Comparison of ENCODE assay signal across 8 cellular contexts in genomic region chr9:137129456-137130175, GRCh38. TPM values are rescaled to one million over a fixed set of nuclear protein-coding genes. Genes with fewer than 3 reads are reported as not detected.
A peak's percentile ranks its signal among the peaks of the same experiment; 100 is the strongest.
DNase-seq lines count a peak whose midpoint lies in the region; TF ChIP-seq lines count a peak whose summit lies in the region.

No MANE protein-coding gene starts in this region.

- TF ChIP-seq CTCF in Loucy (conservative IDR thresholded peaks at IDR 0.05; ENCODE audit: low read length) (no peak), foreskin fibroblast (IDR thresholded peaks at IDR 0.05; ENCODE audit: low read depth, low read length) (no peak), neural cell (IDR thresholded peaks at IDR 0.05; ENCODE audit: poor library complexity, severe bottlenecking) (peak; percentile 33)

- H3K27ac Mint-ChIP-seq in stimulated activated naive CD8-positive, alpha-beta T cell treated with anti-CD3 and anti-CD28 coated beads, Interleukin-15, Interleukin-2, amounts not matched to agents 100 ng/mL and 50 ng/mL, for 24 hours, result peak overlapping the region; percentile 72

- TF ChIP-seq POLR2A in Raji (IDR thresholded peaks at IDR 0.05; ENCODE audit: insufficient read depth, low read depth, low read length), result peak; percentile 98

- H3K36me3 Mint-ChIP-seq in stimulated activated naive CD8-positive, alpha-beta T cell treated with anti-CD3 and anti-CD28 coated beads, Interleukin-15, Interleukin-2, amounts not matched to agents 100 ng/mL and 50 ng/mL, for 24 hours (ENCODE audit: low read depth), result peaks cover 8% of the 10 kb centered on the region

- peak overlapping the region; percentile 90 for H3K4me3 Mint-ChIP-seq in stimulated activated naive CD8-positive, alpha-beta T cell treated with anti-CD3 and anti-CD28 coated beads, Interleukin-15, Interleukin-2, amounts not matched to agents 100 ng/mL and 50 ng/mL, for 24 hours

- no peaks in the 10 kb centered on the region for H3K9me3 ChIP-seq in Loucy (ENCODE audit: insufficient read depth, low read depth, low read length)
- no peaks in the 10 kb centered on the region for H3K9me3 ChIP-seq in neural cell (ENCODE audit: low read length)

- H3K9me2 ChIP-seq in Loucy (replicated peaks; ENCODE audit: low read depth, low read length), result no peaks in the 10 kb centered on the region
- H3K9me2 ChIP-seq in neural cell (ENCODE audit: insufficient read depth, low read length), result no peaks in the 10 kb centered on the region

- H3K27me3 ChIP-seq in Loucy (ENCODE audit: insufficient read depth, low read length, poor library complexity, severe bottlenecking) (no peaks in the 10 kb centered on the region), neural cell (ENCODE audit: insufficient read depth, low read depth, low read length) (peaks cover 4% of the 10 kb centered on the region)

- peaks cover 8% of the 10 kb centered on the region for H3K27me3 Mint-ChIP-seq in stimulated activated naive CD8-positive, alpha-beta T cell treated with anti-CD3 and anti-CD28 coated beads, Interleukin-15, Interleukin-2, amounts not matched to agents 100 ng/mL and 50 ng/mL, for 24 hours

- peak; percentile 27 for TF ChIP-seq EP300 in neural cell (conservative IDR thresholded peaks at IDR 0.05; ENCODE audit: poor library complexity, severe bottlenecking)

- TF ChIP-seq RAD21 in neural cell (conservative IDR thresholded peaks at IDR 0.05), result no peak

- no peaks in the 10 kb centered on the region for H3K9me3 Mint-ChIP-seq in stimulated activated naive CD8-positive, alpha-beta T cell treated with anti-CD3 and anti-CD28 coated beads, Interleukin-15, Interleukin-2, amounts not matched to agents 100 ng/mL and 50 ng/mL, for 24 hours

- H3K79me2 ChIP-seq in Loucy (ENCODE audit: insufficient read depth, low read length) (peaks cover 28% of the 10 kb centered on the region), neural cell (replicated peaks; ENCODE audit: insufficient read depth, low read length) (peaks cover 19% of the 10 kb centered on the region)

- H3K36me3 ChIP-seq in Loucy (ENCODE audit: insufficient read depth, low read length) (no peaks in the 10 kb centered on the region), neural cell (ENCODE audit: insufficient read depth, low read length) (no peaks in the 10 kb centered on the region)

- H3K27ac ChIP-seq in neural cell (ENCODE audit: low read length), result peak overlapping the region; percentile 85

- H3F3A ChIP-seq in Loucy (ENCODE audit: low read depth), result peaks cover 11% of the 10 kb centered on the region
- H3F3A ChIP-seq in neural cell (ENCODE audit: insufficient read depth, low read length, poor library complexity, severe bottlenecking), result no peaks in the 10 kb centered on the region

- peaks cover 26% of the 10 kb centered on the region for H3K4me1 ChIP-seq in Loucy (ENCODE audit: insufficient read depth, low read length, poor library complexity, severe bottlenecking)

- H3K4me2 ChIP-seq in Loucy (ENCODE audit: low read depth, low read length, poor library complexity, severe bottlenecking) (peak overlapping the region; percentile 100), neural cell (ENCODE audit: low read length) (no peak overlapping the region)

- DNase-seq in EH (ENCODE audit: low read depth) (peak; percentile 92), GOT3 (lab: John Stamatoyannopoulos, UW) (peak; percentile 64), activated gamma-delta T cell (lab: John Stamatoyannopoulos, UW) (peak; percentile 81), foreskin fibroblast (peak; percentile 93 to 97)

- H3K9ac ChIP-seq in Loucy (ENCODE audit: low read depth, low read length, poor library complexity, severe bottlenecking) (peak overlapping the region; percentile 95), neural cell (ENCODE audit: low read length) (peak overlapping the region; percentile 87)

- peak overlapping the region; percentile 98 for H2AFZ ChIP-seq in Loucy (ENCODE audit: low read length)
- peak overlapping the region; percentile 60 for H2AFZ ChIP-seq in neural cell (ENCODE audit: low read depth, low read length)

- H4K20me1 ChIP-seq in Loucy (ENCODE audit: insufficient read depth, low read length, poor library complexity, severe bottlenecking) (no peaks in the 10 kb centered on the region), neural cell (ENCODE audit: insufficient read depth) (no peaks in the 10 kb centered on the region)

- H3K4me3 ChIP-seq in Loucy (ENCODE audit: low read length, poor library complexity, severe bottlenecking), result peak overlapping the region; percentile 85
- peak overlapping the region; percentile 71 to 78 for H3K4me3 ChIP-seq in foreskin fibroblast (ENCODE audit: low read depth in 1 of 2, low read length in 2 of 2)
- peak overlapping the region; percentile 95 for H3K4me3 ChIP-seq in neural cell (ENCODE audit: low read length)

- peaks cover 31% of the 10 kb centered on the region for H3K4me1 Mint-ChIP-seq in stimulated activated naive CD8-positive, alpha-beta T cell treated with anti-CD3 and anti-CD28 coated beads, Interleukin-15, Interleukin-2, amounts not matched to agents 100 ng/mL and 50 ng/mL, for 24 hours (ENCODE audit: low read depth)

TF ChIP-seq in neural cell, 6 proteins besides CTCF, POLR2A, EP300 and RAD21:
- TF ChIP-seq REST (IDR thresholded peaks at IDR 0.05; ENCODE audit: borderline replicate concordance) (peak; percentile 75), EZH2 (IDR thresholded peaks at IDR 0.05; ENCODE audit: borderline replicate concordance, insufficient read depth, low read length, poor library complexity, severe bottlenecking) (no peak), POLR2AphosphoS5 (IDR thresholded peaks at IDR 0.05) (peak; percentile 93), MXI1 (conservative IDR thresholded peaks at IDR 0.05; ENCODE audit: poor library complexity, severe bottlenecking) (peak; percentile 95), TAF1 (IDR thresholded peaks at IDR 0.05; ENCODE audit: low read depth) (no peak)

RNA-seq across cellular contexts. Expression of gene GRIN1, which starts 9.3 kb away (rescaled TPM):
- 0.58 and 0.68 TPM in 2 replicates for polyA plus RNA-seq in neural cell
- 1.9 and 2.8 TPM in 2 replicates for polyA minus RNA-seq in neural cell

RNA-seq across cellular contexts. Expression of gene DPP7, which starts 15.1 kb away (rescaled TPM):
- 23.3 and 43.3 TPM in 2 replicates for polyA plus RNA-seq in neural cell
- 6.1 and 6.7 TPM in 2 replicates for polyA minus RNA-seq in neural cell

RNA-seq across cellular contexts. Expression of gene LRRC26, which starts 40.2 kb away (rescaled TPM):
- polyA plus RNA-seq in neural cell, result 2.2 and 3.2 TPM in 2 replicates
- 3.7 and 3.9 TPM in 2 replicates for polyA minus RNA-seq in neural cell

RNA-seq across cellular contexts. Expression of gene TMEM210, which starts 42.2 kb away (rescaled TPM):
- polyA plus RNA-seq in neural cell, result not detected in 2 replicates
- not detected in 2 replicates for polyA minus RNA-seq in neural cell

RNA-seq across cellular contexts. Expression of gene MAN1B1, which starts 42.8 kb away (rescaled TPM):
- polyA plus RNA-seq in neural cell, result 72.0 and 90.9 TPM in 2 replicates
- polyA minus RNA-seq in neural cell, result 55.3 and 56.7 TPM in 2 replicates

Comparison
In these comparisons a context has a peak if more than half of its experiments do, and no peak if none do; other contexts are left out.
1. Peak in every context shown above with its lines: DNase-seq, H3K4me3 ChIP-seq and H3K27ac ChIP-seq.